ENCODE assay signal across 14 cellular contexts in the genomic region with DNA sequence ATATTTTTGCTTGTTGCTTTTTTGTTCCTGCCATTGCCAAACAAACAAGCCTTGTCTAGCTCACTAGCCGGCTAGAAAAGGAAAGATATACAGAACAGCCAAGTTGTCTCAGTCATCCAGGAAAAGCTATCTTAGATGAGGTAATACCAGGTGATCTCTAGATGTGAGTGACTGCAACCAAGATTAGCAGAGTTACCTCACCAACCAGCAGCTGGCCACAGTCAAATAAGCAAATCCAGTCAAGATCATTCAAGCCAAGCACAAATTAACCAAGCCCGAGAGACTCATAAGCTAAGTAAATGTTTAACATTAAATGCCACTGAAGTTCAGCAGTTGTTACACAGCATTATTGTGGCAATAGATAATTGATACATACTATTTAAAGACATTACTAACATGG.
A peak's percentile ranks its signal among the peaks of the same experiment; 100 is the strongest.
DNase-seq lines count a peak whose midpoint lies in the region; ATAC-seq and TF ChIP-seq lines count a peak whose summit lies in the region.
"Had no signal": no experiment of that assay in that cellular context is flagged by ENCODE, and none has a peak within 500 bp of the region (broad histone marks: within the 10 kb centered on the region; RNA-seq: fewer than 3 reads in every experiment).

No MANE protein-coding gene starts in this region.

- peaks cover 6 to 23% of the 10 kb centered on the region in 2 donors for H3K4me1 Mint-ChIP-seq in natural killer cell

- H3K27ac Mint-ChIP-seq in natural killer cell, result no peak overlapping the region
- H3K27ac Mint-ChIP-seq: activated CD4-positive, alpha-beta T cell treated with anti-CD3 and anti-CD28 coated beads, Interleukin-2, amount 10 ng/mL, durations not matched to agents 24 days and 14 days had no signal

- H3K27ac ChIP-seq in dorsolateral prefrontal cortex, result peak overlapping the region in 7 of 59 donors; percentile 9 to 84 (median 60)
- H3K27ac ChIP-seq: parathyroid adenoma had no signal

- TF ChIP-seq CTCF in fibroblast of the aortic adventitia (IDR thresholded peaks at IDR 0.05; ENCODE audit: insufficient read depth, low read length) (no peak), natural killer cell (IDR thresholded peaks at IDR 0.05) (no peak), dorsolateral prefrontal cortex (IDR thresholded peaks at IDR 0.05 in 54 of 56, conservative IDR thresholded peaks at IDR 0.05 in 2 of 56; ENCODE audit: low read depth in 1 of 56, partially characterized antibody in 56 of 56) (no peak)

- peaks cover 0 to 7% of the 10 kb centered on the region in 2 donors for H3K9me3 Mint-ChIP-seq in natural killer cell

- H3K36me3 Mint-ChIP-seq in natural killer cell, result peaks cover 31% of the 10 kb centered on the region

- H3K4me3 ChIP-seq in fibroblast of the aortic adventitia (ENCODE audit: low read depth, low read length), result no peak overlapping the region
- H3K4me3 ChIP-seq in dorsolateral prefrontal cortex, result no peak overlapping the region

- no peaks in the 10 kb centered on the region for H3K27me3 Mint-ChIP-seq in natural killer cell (ENCODE audit: low read depth in 2 of 2)
- H3K27me3 Mint-ChIP-seq: activated CD4-positive, alpha-beta T cell treated with anti-CD3 and anti-CD28 coated beads, Interleukin-2, amount 10 ng/mL, durations not matched to agents 24 days and 14 days; activated naive CD4-positive, alpha-beta T cell treated with anti-CD3 and anti-CD28 coated beads, Interleukin-2, amount 50 U/mL, for 24 hours had no signal

- intact Hi-C loops in natural killer cell (cut with micrococcal nuclease), result no loop called here
- intact Hi-C loops in dorsolateral prefrontal cortex (cut with DNase I), result no loop called here

- peak; percentile 95 for ATAC-seq in GM18508 (IDR thresholded peaks at IDR 0.05; ENCODE audit: insufficient read depth, unreplicated experiment)
- peak; percentile 69 for ATAC-seq in GM21529 (IDR thresholded peaks at IDR 0.05; ENCODE audit: unreplicated experiment)
- ATAC-seq in HG03432 (IDR thresholded peaks at IDR 0.05; ENCODE audit: unreplicated experiment), result peak; percentile 72
- ATAC-seq in natural killer cell, result no peak
- ATAC-seq: HCT116, SK-N-SH treated with all-trans-retinoic acid at 6 μM for 48 hours had no signal

- peak; percentile 7 for DNase-seq in fibroblast of the aortic adventitia (ENCODE audit: low read depth)
- DNase-seq in natural killer cell, result no peak
- DNase-seq in NK-92 treated with Interleukin-12 subunit alpha and Interleukin-12 subunit beta, amount 100 ng/mL, for 24 hours (lab: John Stamatoyannopoulos, UW), result no peak
- DNase-seq in dorsolateral prefrontal cortex, result no peak
- DNase-seq in SKM-1 treated with dmso at 0.1 percent for 144 hours (lab: John Stamatoyannopoulos, UW; ENCODE audit: unreplicated experiment), result no peak
- DNase-seq: activated CD4-positive, alpha-beta T cell treated with anti-CD3 and anti-CD28 coated beads, Interleukin-2, amount 10 ng/mL, durations not matched to agents 24 days and 14 days; NCI-H510A treated with DMSO at 0.1 percent for 48 hours had no signal

- H3K27me3 ChIP-seq in dorsolateral prefrontal cortex, result no peaks in the 10 kb centered on the region

- H3K4me3 Mint-ChIP-seq in natural killer cell, result no peak overlapping the region
- H3K4me3 Mint-ChIP-seq: activated CD4-positive, alpha-beta T cell treated with anti-CD3 and anti-CD28 coated beads, Interleukin-2, amount 10 ng/mL, durations not matched to agents 24 days and 14 days; activated naive CD4-positive, alpha-beta T cell treated with anti-CD3 and anti-CD28 coated beads, Interleukin-2, amount 50 U/mL, for 24 hours had no signal

Comparison
In these comparisons a context has a peak if more than half of its experiments do, and no peak if none do; other contexts are left out.
1. ATAC-seq: peak in GM18508 (single experiment), GM21529 (single experiment) and HG03432 (single experiment); none in natural killer cell (0 of 3).